In genomic region chr6:43629505-43630300, GRCh38 we compare ENCODE assay signal across 8 cellular contexts. TPM values are rescaled to one million over a fixed set of nuclear protein-coding genes. Genes with fewer than 3 reads are reported as not detected.
A peak's percentile ranks its signal among the peaks of the same experiment; 100 is the strongest.
DNase-seq lines count a peak whose midpoint lies in the region; ATAC-seq and TF ChIP-seq lines count a peak whose summit lies in the region.

No MANE protein-coding gene starts in this region.

- no peaks in the 10 kb centered on the region for H3K27me3 ChIP-seq in HUES48 (ENCODE audit: control insufficient read depth, insufficient read depth, low read length)
- no peaks in the 10 kb centered on the region for H3K27me3 ChIP-seq in NT2/D1 (ENCODE audit: insufficient read depth, insufficient read length)
- no peaks in the 10 kb centered on the region for H3K27me3 ChIP-seq in endodermal cell (ENCODE audit: control insufficient read depth, insufficient read depth, low read length, poor library complexity, severe bottlenecking)

- H3K36me3 ChIP-seq in HUES48 (ENCODE audit: control insufficient read depth, insufficient read depth, low read length) (peaks cover 30% of the 10 kb centered on the region), NT2/D1 (ENCODE audit: insufficient read depth, insufficient read length, low read length) (peaks cover 29% of the 10 kb centered on the region), endodermal cell (ENCODE audit: control insufficient read depth, insufficient read depth, low read length) (peaks cover 25% of the 10 kb centered on the region)

- intact Hi-C loops in Calu3 (cut with micrococcal nuclease; ENCODE audit: unreplicated experiment) = no loop called here

- H3K27ac ChIP-seq in HUES48 (ENCODE audit: low read depth, low read length) (peak overlapping the region; percentile 98), endodermal cell (ENCODE audit: low read depth, low read length) (peak overlapping the region; percentile 98)

- H3K4me3 Mint-ChIP-seq in Calu3 (ENCODE audit: low read depth, unreplicated experiment) (peak overlapping the region; percentile 100), endodermal cell (peak overlapping the region; percentile 80)

- H3K9me3 Mint-ChIP-seq in Calu3 (ENCODE audit: low read depth, unreplicated experiment) (no peaks in the 10 kb centered on the region), endodermal cell (no peaks in the 10 kb centered on the region)

- WGBS in endodermal cell (ENCODE audit: insufficient coverage in 1 of 2, insufficient read length in 1 of 2), 2 experiments = 0% methylated on average over 21 to 41 of the region's 41 CpGs

- H3K27ac Mint-ChIP-seq in Calu3 (ENCODE audit: unreplicated experiment) = peak overlapping the region; percentile 100
- H3K27ac Mint-ChIP-seq in endodermal cell = peak overlapping the region; percentile 99

- H3K4me3 ChIP-seq in HUES48 (ENCODE audit: low read depth, low read length) (peak overlapping the region; percentile 79), NT2/D1 (ENCODE audit: insufficient read length, low read depth) (peak overlapping the region; percentile 82), endodermal cell (ENCODE audit: low read length) (peak overlapping the region; percentile 95)

- CTCF ChIA-PET in Calu3 (lab: Charles Lee) = interaction anchor here (0.5 to 1.3 kb wide), 19 partner anchors 9 to 449 kb away, joined by 3 to 8 read pairs (median 3); no protein-coding TSS in a partner anchor

- TSS peak; percentile 78 for BruUV-seq in Calu3 (replicated peaks; lab: Mats Ljungman, UMichigan)

- H3K27me3 Mint-ChIP-seq in Calu3 (ENCODE audit: unreplicated experiment) = peaks cover 7% of the 10 kb centered on the region
- H3K27me3 Mint-ChIP-seq in endodermal cell (ENCODE audit: insufficient read depth) = no peaks in the 10 kb centered on the region

- H3K9me3 ChIP-seq in HUES48 (ENCODE audit: control insufficient read depth, insufficient read depth, low read length) (no peaks in the 10 kb centered on the region), NT2/D1 (ENCODE audit: insufficient read depth, low read length) (no peaks in the 10 kb centered on the region), endodermal cell (ENCODE audit: control insufficient read depth, low read length) (no peaks in the 10 kb centered on the region)

- H3K4me1 ChIP-seq in HUES48 (ENCODE audit: control insufficient read depth, insufficient read depth, low read length) (peaks cover 4% of the 10 kb centered on the region), NT2/D1 (ENCODE audit: insufficient read depth, insufficient read length) (no peaks in the 10 kb centered on the region), endodermal cell (ENCODE audit: control insufficient read depth, insufficient read depth, low read length) (no peaks in the 10 kb centered on the region)

- H3K36me3 Mint-ChIP-seq in Calu3 (ENCODE audit: insufficient read depth, unreplicated experiment) (peaks cover 58% of the 10 kb centered on the region), endodermal cell (ENCODE audit: low read depth) (peaks cover 24% of the 10 kb centered on the region)

- H3K4me1 Mint-ChIP-seq in Calu3 (ENCODE audit: low read depth, unreplicated experiment) (peaks cover 50% of the 10 kb centered on the region), endodermal cell (peaks cover 29% of the 10 kb centered on the region)

- no peak for TF ChIP-seq CTCF in Calu3 (IDR thresholded peaks at IDR 0.05; ENCODE audit: unreplicated experiment)
- no peak for TF ChIP-seq CTCF in endodermal cell (conservative IDR thresholded peaks at IDR 0.05)

- peak overlapping the region; percentile 93 for H3K9ac ChIP-seq in HUES48 (ENCODE audit: low read depth, low read length)
- H3K9ac ChIP-seq in NT2/D1 (ENCODE audit: insufficient read length, low read depth) = peak overlapping the region; percentile 92
- H3K9ac ChIP-seq in endodermal cell (ENCODE audit: extremely low read depth, low read length, poor library complexity, severe bottlenecking) = peak overlapping the region; percentile 95

- ATAC-seq in GM21423 (IDR thresholded peaks at IDR 0.05; ENCODE audit: unreplicated experiment) = peak; percentile 63

- peak; percentile 99 for DNase-seq in Calu3
- DNase-seq in NT2/D1 (ENCODE audit: low read depth, low spot score) = peak; percentile 85
- DNase-seq in activated CD8-positive, alpha-beta memory T cell treated with anti-CD3 and anti-CD28 coated beads, Interleukin-2, amount 50 U/mL, for 24 hours (ENCODE audit: extremely low read depth) = peak; percentile 75
- peak; percentile 97 for DNase-seq in endodermal cell
- DNase-seq in mesenteric fat pad (ENCODE audit: low spot score) = peak; percentile 94
- peak; percentile 83 for DNase-seq in stimulated activated CD8-positive, alpha-beta memory T cell treated with anti-CD3 and anti-CD28 coated beads, Interleukin-15, amount 100 ng/mL, for 1 hour (ENCODE audit: low read depth)

RNA-seq across cellular contexts. Expression of gene GTPBP2, which starts 0.6 kb away (rescaled TPM):
- total RNA-seq in Calu3 (2022) = 186 and 188 TPM in 2 replicates
- total RNA-seq in endodermal cell = 10 to 100 TPM; 87.9 to 90.6 TPM
- 64.2 TPM for polyA plus RNA-seq in endodermal cell (2013, experiment 1 of 2)
- polyA plus RNA-seq in endodermal cell (2013, experiment 2 of 2) = 53.7 TPM
- total RNA-seq in mesenteric fat pad = 101 TPM

RNA-seq across cellular contexts. Expression of gene MAD2L1BP, which starts 5.9 kb away (rescaled TPM):
- total RNA-seq in Calu3 (2022) (48.2 and 53.2 TPM in 2 replicates), endodermal cell (10 to 100 TPM; 32.7 to 41.5 TPM), mesenteric fat pad (19.0 TPM)
- polyA plus RNA-seq in endodermal cell (2013, experiment 1 of 2) = 33.2 TPM
- polyA plus RNA-seq in endodermal cell (2013, experiment 2 of 2) = 31.6 TPM

RNA-seq across cellular contexts. Expression of gene RSPH9, which starts 15.1 kb away (rescaled TPM):
- total RNA-seq in Calu3 (2022) = 0.15 and 0.19 TPM in 2 replicates
- under 1 TPM; 0.44 to 0.64 TPM for total RNA-seq in endodermal cell
- polyA plus RNA-seq in endodermal cell (2013, experiment 1 of 2) = 1.7 TPM
- polyA plus RNA-seq in endodermal cell (2013, experiment 2 of 2) = 1.2 TPM
- total RNA-seq in mesenteric fat pad = not detected

RNA-seq across cellular contexts. Expression of gene POLH, which starts 53.7 kb away (rescaled TPM):
- 25.7 and 31.9 TPM in 2 replicates for total RNA-seq in Calu3 (2022)
- 10 to 100 TPM; 11.2 to 18.8 TPM for total RNA-seq in endodermal cell
- polyA plus RNA-seq in endodermal cell (2013, experiment 1 of 2) = 11.0 TPM
- polyA plus RNA-seq in endodermal cell (2013, experiment 2 of 2) = 11.1 TPM
- total RNA-seq in mesenteric fat pad = 10.7 TPM

RNA-seq across cellular contexts. Expression of gene XPO5, which starts 53.9 kb away (rescaled TPM):
- total RNA-seq in Calu3 (2022) = 106 and 131 TPM in 2 replicates
- total RNA-seq in endodermal cell = 10 to 100 TPM; 70.8 to 74.3 TPM
- polyA plus RNA-seq in endodermal cell (2013, experiment 1 of 2) = 55.8 TPM
- 51.4 TPM for polyA plus RNA-seq in endodermal cell (2013, experiment 2 of 2)
- total RNA-seq in mesenteric fat pad = 43.6 TPM

Comparison
In these comparisons a context has a peak if more than half of its experiments do, and no peak if none do; other contexts are left out.
1. Peak in every context shown above with its lines: DNase-seq, ATAC-seq, H3K4me3 ChIP-seq and H3K27ac ChIP-seq.